Comparison of ENCODE assay signal across 12 cellular contexts in the genomic region with DNA sequence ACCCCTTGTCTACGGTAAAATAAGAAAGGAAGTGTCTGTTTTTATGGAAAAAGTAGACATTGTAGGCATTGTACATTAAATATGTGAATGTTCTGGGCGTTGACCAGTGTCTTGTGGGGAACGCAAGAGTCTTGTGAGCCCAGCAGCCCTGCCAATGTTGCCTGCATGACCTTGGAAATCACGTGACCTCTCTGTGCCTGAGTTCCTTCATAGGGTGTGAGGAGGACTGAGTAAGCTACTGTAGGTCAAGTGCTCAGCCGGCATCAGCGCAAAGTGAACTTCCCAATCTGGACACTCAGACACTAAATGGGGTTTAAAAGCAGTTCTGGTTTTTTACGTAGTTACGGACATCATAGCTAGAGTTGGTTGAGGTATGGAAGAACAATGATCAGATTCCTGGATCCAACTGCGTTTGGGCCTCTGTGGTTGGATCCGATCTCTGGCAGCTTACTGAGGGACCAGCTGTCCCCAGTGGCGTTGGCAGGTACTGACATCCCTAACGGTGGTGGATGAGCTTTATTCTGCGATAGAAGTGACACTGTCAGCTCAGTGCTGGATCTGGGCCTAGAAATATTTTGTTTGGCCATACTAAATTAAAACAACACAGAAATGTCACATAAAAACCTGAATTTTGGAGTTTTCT.
DNase-seq lines count a peak whose midpoint lies in the region; ATAC-seq, FAIRE-seq and TF ChIP-seq lines count a peak whose summit lies in the region.
"Had no signal": no experiment of that assay in that cellular context is flagged by ENCODE, and none has a peak within 500 bp of the region (broad histone marks: within the 10 kb centered on the region; RNA-seq: fewer than 3 reads in every experiment).

No MANE protein-coding gene starts in this region.

- no peaks in the 10 kb centered on the region for H3K9me3 ChIP-seq in gastrocnemius medialis

- TF ChIP-seq CTCF in glutamatergic neuron (IDR thresholded peaks at IDR 0.05; ENCODE audit: partially characterized antibody, unreplicated experiment) (peak; percentile 83), gastrocnemius medialis (IDR thresholded peaks at IDR 0.05 in 4 of 5, conservative IDR thresholded peaks at IDR 0.05 in 1 of 5) (peak in 2 of 5 experiments; percentile 31 to 36)

- peaks cover 15% of the 10 kb centered on the region for H3K9me3 Mint-ChIP-seq in glutamatergic neuron (ENCODE audit: unreplicated experiment)

- in situ Hi-C loops in gastrocnemius medialis (cut with MboI; ENCODE audit: low sequenced_read_pairs in 4 of 4): loop anchor here in 1 of 4 donors (25.0 kb wide), 1 partner anchor 228 kb away; no protein-coding TSS in a partner anchor

- H3K27ac Mint-ChIP-seq in glutamatergic neuron (ENCODE audit: unreplicated experiment): peak overlapping the region; percentile 8

- H3K4me1 Mint-ChIP-seq in glutamatergic neuron (ENCODE audit: low read depth, unreplicated experiment): peaks cover 27% of the 10 kb centered on the region

- no peaks in the 10 kb centered on the region for H3K4me1 ChIP-seq in gastrocnemius medialis

- TF ChIP-seq POLR2A in GM12891 (IDR thresholded peaks at IDR 0.05; ENCODE audit: low read depth, low read length): no peak
- TF ChIP-seq POLR2A in gastrocnemius medialis (IDR thresholded peaks at IDR 0.05): no peak

- no peak for FAIRE-seq in GM12891 (lab: Jason Lieb, UNC)

- peaks cover 5% of the 10 kb centered on the region for H3K27me3 Mint-ChIP-seq in glutamatergic neuron (ENCODE audit: unreplicated experiment)

- intact Hi-C loops in gastrocnemius medialis (cut with DNase I; ENCODE audit: low total_unique reads): no loop called here

- H3K36me3 Mint-ChIP-seq in glutamatergic neuron (ENCODE audit: unreplicated experiment): peaks cover 3% of the 10 kb centered on the region

- DNase-seq in GM12891 (ENCODE audit: insufficient read length, low spot score): peak; percentile 19
- peak; percentile 35 for DNase-seq in RKO (ENCODE audit: low spot score)
- no peak for DNase-seq in glutamatergic neuron
- DNase-seq in gastrocnemius medialis: peak in 1 of 2 donors; percentile 52
- DNase-seq in NCI-H69 (lab: John Stamatoyannopoulos, UW): no peak
- no peak for DNase-seq in kidney tubule cell (ENCODE audit: low spot score)
- no peak for DNase-seq in stimulated activated CD4-positive, alpha-beta T cell treated with anti-CD3 and anti-CD28 coated beads, Interleukin-1b, Interleukin-23, amount 100 ng/mL, for 48 hours
- DNase-seq: caudate nucleus, NCI-H2227 treated with DMSO at 0.1 percent for 48 hours had no signal

- H3K27ac ChIP-seq in gastrocnemius medialis: peak overlapping the region; percentile 47 to 57 (median 52)

- H3K4me3 ChIP-seq in gastrocnemius medialis: no peak overlapping the region
- H3K4me3 ChIP-seq: lung had no signal

- no peak overlapping the region for H3K4me3 Mint-ChIP-seq in glutamatergic neuron (ENCODE audit: unreplicated experiment)

- H3K36me3 ChIP-seq in gastrocnemius medialis: no peaks in the 10 kb centered on the region

- H3K27me3 ChIP-seq in gastrocnemius medialis: no peaks in the 10 kb centered on the region

- peak in 1 of 2 donors; percentile 53 for ATAC-seq in gastrocnemius medialis
- no peak for ATAC-seq in HG02840 (IDR thresholded peaks at IDR 0.05; ENCODE audit: low FRiP score, unreplicated experiment)
- ATAC-seq: activated CD4-positive, CD25-positive, alpha-beta regulatory T cell treated with anti-CD3 and anti-CD28 coated beads, Interleukin-2, amount 50 U/mL, for 24 hours had no signal

TF ChIP-seq in GM12891, 5 proteins besides CTCF, POLR2A, EP300 and RAD21:
- TF ChIP-seq PAX5 (IDR thresholded peaks at IDR 0.05; ENCODE audit: insufficient read depth, low read length, severe bottlenecking): no peak
- TF ChIP-seq POU2F2 (IDR thresholded peaks at IDR 0.05; ENCODE audit: low read depth, low read length): no peak
- TF ChIP-seq POLR2AphosphoS5 (IDR thresholded peaks at IDR 0.05; ENCODE audit: low read depth, low read length): no peak
- no peak for TF ChIP-seq SPI1 (IDR thresholded peaks at IDR 0.05; ENCODE audit: low read depth, low read length)
- no peak for TF ChIP-seq TAF1 (IDR thresholded peaks at IDR 0.05; ENCODE audit: low read depth, low read length)

Comparison
In these comparisons a context has a peak if more than half of its experiments do, and no peak if none do; other contexts are left out.
1. DNase-seq: peak in GM12891 (single experiment) and RKO (single experiment); none in glutamatergic neuron (single experiment), NCI-H69 (single experiment), kidney tubule cell (single experiment) and stimulated activated CD4-positive, alpha-beta T cell treated with anti-CD3 and anti-CD28 coated beads, Interleukin-1b, Interleukin-23, amount 100 ng/mL, for 48 hours (single experiment).